Comparison of ENCODE assay signal across 28 cellular contexts in genomic region chr13:79060216-79060615, GRCh38.
DNase-seq lines count a peak whose midpoint lies in the region; ATAC-seq and TF ChIP-seq lines count a peak whose summit lies in the region.
"Had no signal": no experiment of that assay in that cellular context is flagged by ENCODE, and none has a peak within 500 bp of the region (broad histone marks: within the 10 kb centered on the region; RNA-seq: fewer than 3 reads in every experiment).

No MANE protein-coding gene starts in this region.

- no peak overlapping the region for H3K27ac Mint-ChIP-seq in GM23338
- H3K27ac Mint-ChIP-seq in immature natural killer cell, result no peak overlapping the region
- H3K27ac Mint-ChIP-seq: activated CD8-positive, alpha-beta T cell treated with anti-CD3 and anti-CD28 coated beads for 36 hours; activated naive CD4-positive, alpha-beta T cell treated with anti-CD3 and anti-CD28 coated beads, Interleukin-2, amount 50 U/mL, for 72 hours; activated T-helper 17 cell treated with anti-CD3 and anti-CD28 coated beads, Interleukin-2, amount 50 U/mL, for 72 hours; stimulated activated naive B cell treated with anti-CD40 and anti-IgM and Interleukin-4, amounts not matched to agents 10 μg/mL and 1 μg/mL and 100 μg/mL, for 72 hours; T-helper 1 cell treated with Interleukin-12 subunit alpha and Interleukin-12 subunit beta and Interleukin-4 antibody, amounts not matched to agents 30 μg/mL and 1 μg/mL, for 36 hours had no signal

- TF ChIP-seq CTCF in GM23338 (conservative IDR thresholded peaks at IDR 0.05; ENCODE audit: low read depth in 2 of 2), result peak in 1 of 2 experiments; percentile 55; a peak in 2 of 4 replicates
- TF ChIP-seq CTCF in PC-9 (conservative IDR thresholded peaks at IDR 0.05), result peak; percentile 45; the same call in 1 of the 2 replicates
- TF ChIP-seq CTCF in foreskin keratinocyte (conservative IDR thresholded peaks at IDR 0.05), result peak; percentile 30

- H3K4me3 Mint-ChIP-seq in GM23338 (no peak overlapping the region), immature natural killer cell (no peak overlapping the region)
- H3K4me3 Mint-ChIP-seq: activated CD8-positive, alpha-beta T cell treated with anti-CD3 and anti-CD28 coated beads for 36 hours; activated T-helper 17 cell treated with anti-CD3 and anti-CD28 coated beads, Interleukin-2, amount 50 U/mL, for 72 hours; stimulated activated naive B cell treated with anti-CD40 and anti-IgM and Interleukin-4, amounts not matched to agents 10 μg/mL and 1 μg/mL and 100 μg/mL, for 72 hours; T-helper 1 cell treated with Interleukin-12 subunit alpha and Interleukin-12 subunit beta and Interleukin-4 antibody, amounts not matched to agents 30 μg/mL and 1 μg/mL, for 36 hours had no signal

- 0 out of 3 replicates have a peak, but pooled peaks cover 3% of the 10 kb centered on the region for H3K4me1 Mint-ChIP-seq in GM23338
- no peaks in the 10 kb centered on the region for H3K4me1 Mint-ChIP-seq in immature natural killer cell
- H3K4me1 Mint-ChIP-seq: activated T-helper 17 cell treated with anti-CD3 and anti-CD28 coated beads, Interleukin-2, amount 50 U/mL, for 72 hours; stimulated activated naive B cell treated with anti-CD40 and anti-IgM and Interleukin-4, amounts not matched to agents 10 μg/mL and 1 μg/mL and 100 μg/mL, for 72 hours had no signal

- no peaks in the 10 kb centered on the region for H3K27me3 Mint-ChIP-seq in GM23338 (ENCODE audit: insufficient read depth, low read depth, poor library complexity)
- peaks cover 0 to 2% (median 0%) of the 10 kb centered on the region in 3 donors for H3K27me3 Mint-ChIP-seq in immature natural killer cell (ENCODE audit: low read depth in 3 of 3)

- H3K36me3 ChIP-seq in GM23338 (ENCODE audit: insufficient read depth) (no peaks in the 10 kb centered on the region), PC-9 (ENCODE audit: low read depth) (no peaks in the 10 kb centered on the region)
- H3K36me3 ChIP-seq: breast epithelium, colonic mucosa, gastrocnemius medialis, neutrophil, prostate gland, sigmoid colon had no signal

- no peak overlapping the region for H3K4me3 ChIP-seq in GM23338
- H3K4me3 ChIP-seq in PC-9, result no peak overlapping the region
- H3K4me3 ChIP-seq: breast epithelium, colonic mucosa, gastrocnemius medialis, K562, prostate gland, sigmoid colon had no signal

- intact Hi-C loops in PC-9 (cut with micrococcal nuclease; ENCODE audit: unreplicated experiment), result no loop called here

- H4K20me1 ChIP-seq in GM23338 (replicated peaks; ENCODE audit: insufficient read depth) (no peaks in the 10 kb centered on the region; the same call in 1 of the 2 replicates), PC-9 (ENCODE audit: insufficient read depth) (no peaks in the 10 kb centered on the region)

- H3K36me3 Mint-ChIP-seq in GM23338 (ENCODE audit: low read depth), result no peaks in the 10 kb centered on the region
- H3K36me3 Mint-ChIP-seq in immature natural killer cell, result no peaks in the 10 kb centered on the region
- H3K36me3 Mint-ChIP-seq: activated naive CD4-positive, alpha-beta T cell treated with anti-CD3 and anti-CD28 coated beads, Interleukin-2, amount 50 U/mL, for 72 hours; stimulated activated naive B cell treated with anti-CD40 and anti-IgM and Interleukin-4, amounts not matched to agents 10 μg/mL and 1 μg/mL and 100 μg/mL, for 72 hours had no signal

- H3K27ac ChIP-seq in GM23338 (ENCODE audit: low read depth) (no peak overlapping the region), PC-9 (no peak overlapping the region), foreskin keratinocyte (no peak overlapping the region)
- H3K27ac ChIP-seq: breast epithelium, colonic mucosa, gastrocnemius medialis, neutrophil, prostate gland, sigmoid colon had no signal

- CTCF ChIA-PET in PC-9 (lab: Charles Lee), result no interaction called here

- H3F3A ChIP-seq in GM23338 (replicated peaks; ENCODE audit: low read depth), result no peaks in the 10 kb centered on the region
- no peaks in the 10 kb centered on the region for H3F3A ChIP-seq in PC-9 (ENCODE audit: insufficient read depth, low read depth)

- POLR2A ChIA-PET in PC-9 (lab: Charles Lee; ENCODE audit: unreplicated experiment), result no interaction called here

- H3K9me3 Mint-ChIP-seq in GM23338 (no peaks in the 10 kb centered on the region), immature natural killer cell (peaks cover 0 to 9% (median 2%) of the 10 kb centered on the region in 6 donors)
- H3K9me3 Mint-ChIP-seq: activated CD8-positive, alpha-beta T cell treated with anti-CD3 and anti-CD28 coated beads for 36 hours; activated T-helper 17 cell treated with anti-CD3 and anti-CD28 coated beads, Interleukin-2, amount 50 U/mL, for 72 hours; stimulated activated naive B cell treated with anti-CD40 and anti-IgM and Interleukin-4, amounts not matched to agents 10 μg/mL and 1 μg/mL and 100 μg/mL, for 72 hours; T-helper 1 cell treated with Interleukin-12 subunit alpha and Interleukin-12 subunit beta and Interleukin-4 antibody, amounts not matched to agents 30 μg/mL and 1 μg/mL, for 36 hours had no signal

- ATAC-seq in GM23338 (no peak), foreskin keratinocyte (no peak), GM21367 (IDR thresholded peaks at IDR 0.05; ENCODE audit: unreplicated experiment) (no peak)
- ATAC-seq: activated CD8-positive, alpha-beta T cell treated with anti-CD3 and anti-CD28 coated beads for 36 hours; activated naive CD4-positive, alpha-beta T cell treated with anti-CD3 and anti-CD28 coated beads, Interleukin-2, amount 50 U/mL, for 72 hours; activated T-helper 17 cell treated with anti-CD3 and anti-CD28 coated beads, Interleukin-2, amount 50 U/mL, for 72 hours; gastrocnemius medialis; K562; stimulated activated naive B cell treated with anti-CD40 and anti-IgM and Interleukin-4, amounts not matched to agents 10 μg/mL and 1 μg/mL and 100 μg/mL, for 72 hours had no signal

- H3K4me1 ChIP-seq in GM23338 (ENCODE audit: insufficient read depth) (no peaks in the 10 kb centered on the region), PC-9 (replicated peaks; ENCODE audit: insufficient read depth) (no peaks in the 10 kb centered on the region), foreskin keratinocyte (no peaks in the 10 kb centered on the region)
- H3K4me1 ChIP-seq: breast epithelium, colonic mucosa, gastrocnemius medialis, prostate gland, sigmoid colon had no signal

- BruUV-seq in PC-9 (replicated peaks; lab: Mats Ljungman, UMichigan), result no TSS peak

- H2AFZ ChIP-seq in GM23338 (no peak overlapping the region), PC-9 (no peak overlapping the region)

- no peaks in the 10 kb centered on the region for H3K27me3 ChIP-seq in GM23338 (ENCODE audit: insufficient read depth)
- no peaks in the 10 kb centered on the region for H3K27me3 ChIP-seq in PC-9 (ENCODE audit: insufficient read depth, low read depth)
- no peaks in the 10 kb centered on the region for H3K27me3 ChIP-seq in foreskin keratinocyte
- H3K27me3 ChIP-seq: breast epithelium, colonic mucosa, gastrocnemius medialis, neutrophil, sigmoid colon had no signal

- in situ Hi-C loops in ACHN (cut with HindIII; ENCODE audit: low pct_ligation_motif_present, low pct_unique_long_range_greater_than_20kb, low sequenced_read_pairs), result no loop called here

- H3K9me2 ChIP-seq in GM23338 (ENCODE audit: insufficient read depth) (0 out of 2 replicates have a peak, but pooled peaks cover 5% of the 10 kb centered on the region), PC-9 (ENCODE audit: insufficient read depth) (no peaks in the 10 kb centered on the region)

- H3K79me2 ChIP-seq in GM23338 (replicated peaks; ENCODE audit: insufficient read depth), result no peaks in the 10 kb centered on the region
- no peaks in the 10 kb centered on the region for H3K79me2 ChIP-seq in PC-9 (ENCODE audit: low read depth)

- peak; percentile 1 for DNase-seq in ACHN
- DNase-seq in GM23338 (ENCODE audit: low spot score), result peak; percentile 62
- no peak for DNase-seq in PC-9
- DNase-seq in foreskin keratinocyte, result no peak
- no peak for DNase-seq in immature natural killer cell
- DNase-seq in DMS114 treated with DMSO at 0.1 percent for 48 hours (lab: John Stamatoyannopoulos, UW; ENCODE audit: unreplicated experiment), result no peak
- no peak for DNase-seq in NOMO-1 treated with DMSO at 0.1 percent for 48 hours (lab: John Stamatoyannopoulos, UW; ENCODE audit: unreplicated experiment)
- DNase-seq: activated CD4-positive, CD25-positive, alpha-beta regulatory T cell treated with anti-CD3 and anti-CD28 coated beads, Interleukin-2, amount 50 U/mL, for 72 hours; activated CD8-positive, alpha-beta T cell treated with anti-CD3 and anti-CD28 coated beads for 36 hours; colonic mucosa; effector memory CD4-positive, alpha-beta T cell; gastrocnemius medialis; HCEC 1CT; hypothalamus; mesenchymal stem cell; NCI-H1436 treated with DMSO at 0.1 percent for 48 hours; NCI-H446 treated with DMSO at 0.1 percent for 48 hours; sigmoid colon; stimulated activated CD4-positive, alpha-beta T cell treated with anti-CD3 and anti-CD28 coated beads, Interleukin-15, amount 100 ng/mL, for 24 hours; stimulated activated naive B cell treated with anti-CD40 and anti-IgM and Interleukin-4, amounts not matched to agents 10 μg/mL and 1 μg/mL and 100 μg/mL, for 72 hours had no signal

- H3K4me2 ChIP-seq in GM23338 (no peak overlapping the region), PC-9 (no peak overlapping the region)

- no peaks in the 10 kb centered on the region for H3K9me3 ChIP-seq in PC-9 (ENCODE audit: insufficient read depth, low read depth)
- H3K9me3 ChIP-seq: breast epithelium, colonic mucosa, gastrocnemius medialis, neutrophil, prostate gland, sigmoid colon had no signal

TF ChIP-seq in GM23338, 12 proteins besides CTCF, POLR2A, EP300 and RAD21 (continues in another document):
- TF ChIP-seq ETS1 (IDR thresholded peaks at IDR 0.05) (no peak), JUNB (IDR thresholded peaks at IDR 0.05; ENCODE audit: unreplicated experiment) (no peak), NANOG (IDR thresholded peaks at IDR 0.05; ENCODE audit: borderline replicate concordance) (no peak)

Comparison
In these comparisons a context has a peak if more than half of its experiments do, and no peak if none do; other contexts are left out.
1. DNase-seq: peak in ACHN (single experiment) and GM23338 (single experiment); none in PC-9 (0 of 2), foreskin keratinocyte (0 of 2), immature natural killer cell (0 of 3), DMS114 treated with DMSO at 0.1 percent for 48 hours (single experiment) and NOMO-1 treated with DMSO at 0.1 percent for 48 hours (single experiment).